8 cellular contexts compared by ENCODE assay signal in the genomic region with DNA sequence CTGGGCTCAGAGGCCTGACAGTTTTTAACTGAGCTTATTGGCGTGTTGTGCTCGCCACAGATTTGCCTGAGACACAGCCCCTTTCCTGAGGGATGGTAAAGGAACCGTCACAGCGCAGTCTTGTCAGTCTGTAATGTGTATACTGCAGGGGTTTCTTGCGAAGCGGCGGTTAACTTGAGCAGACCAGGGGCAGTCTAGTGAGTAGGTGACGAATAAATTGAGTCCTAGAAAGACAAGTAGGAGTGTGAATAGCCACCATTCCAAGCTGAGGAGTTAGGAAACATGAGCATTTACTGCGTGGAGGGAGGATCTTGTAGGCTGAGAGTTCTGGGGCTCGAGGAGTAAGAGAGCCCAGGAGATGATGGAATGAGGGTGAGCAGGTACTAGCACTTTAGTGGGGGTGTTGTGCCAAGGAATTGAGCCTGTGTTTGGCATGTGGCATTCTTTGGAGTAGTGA. TPM values are rescaled to one million over a fixed set of nuclear protein-coding genes. Genes with fewer than 3 reads are reported as not detected.
DNase-seq lines count a peak whose midpoint lies in the region; ATAC-seq and TF ChIP-seq lines count a peak whose summit lies in the region.

No MANE protein-coding gene starts in this region.

- peak overlapping the region; percentile 93 for H3K4me3 Mint-ChIP-seq in activated CD4-positive, alpha-beta memory T cell treated with anti-CD3 and anti-CD28 coated beads, Interleukin-2, amount 10 ng/mL, durations not matched to agents 7 days and 5 days

- POLR2A ChIA-PET in activated CD4-positive, alpha-beta memory T cell treated with anti-CD3 and anti-CD28 coated beads, Interleukin-2, amount 10 ng/mL, durations not matched to agents 7 days and 5 days (lab: Charles Lee), result interaction anchor here (1.0 to 16.0 kb wide), 14 partner anchors 8 to 392 kb away, joined by 3 to 396 read pairs (median 5); partner anchors contain the start of genes KLHL22 and TRMT2A

- no peak for ATAC-seq in GM18868 (IDR thresholded peaks at IDR 0.05; ENCODE audit: unreplicated experiment)

- peaks cover 38% of the 10 kb centered on the region for H3K36me3 Mint-ChIP-seq in activated CD4-positive, alpha-beta memory T cell treated with anti-CD3 and anti-CD28 coated beads, Interleukin-2, amount 10 ng/mL, durations not matched to agents 7 days and 5 days (ENCODE audit: low read depth)

- peaks cover 11% of the 10 kb centered on the region for H3F3A ChIP-seq in smooth muscle cell (ENCODE audit: low read depth)

- 28% methylated on average over 10 of the region's 10 CpGs for WGBS in smooth muscle cell (ENCODE audit: low lambda C conversion rate)

- no peaks in the 10 kb centered on the region for H3K27me3 Mint-ChIP-seq in activated CD4-positive, alpha-beta memory T cell treated with anti-CD3 and anti-CD28 coated beads, Interleukin-2, amount 10 ng/mL, durations not matched to agents 7 days and 5 days

- intact Hi-C loops in left ventricle myocardium inferior (cut with micrococcal nuclease), result no loop called here

- peak overlapping the region; percentile 100 for H3K9ac ChIP-seq in smooth muscle cell (ENCODE audit: low read depth)

- H3K27ac ChIP-seq in left ventricle myocardium inferior (replicated peaks), result peak overlapping the region; percentile 97
- H3K27ac ChIP-seq in smooth muscle cell (ENCODE audit: low read depth), result peak overlapping the region; percentile 100

- H4K20me1 ChIP-seq in smooth muscle cell (ENCODE audit: low read depth), result peaks cover 40% of the 10 kb centered on the region

- H3K36me3 ChIP-seq in left ventricle myocardium inferior (no peaks in the 10 kb centered on the region), smooth muscle cell (ENCODE audit: low read depth) (no peaks in the 10 kb centered on the region)

- H2AFZ ChIP-seq in smooth muscle cell (ENCODE audit: low read depth), result no peak overlapping the region

- H3K4me3 ChIP-seq in left ventricle myocardium inferior, result peak overlapping the region; percentile 99
- H3K4me3 ChIP-seq in smooth muscle cell, result peak overlapping the region; percentile 88

- DNase-seq in HK-2 (ENCODE audit: unreplicated experiment) (peak; percentile 20), left ventricle myocardium inferior (no peak), smooth muscle cell (lab: John Stamatoyannopoulos, UW; ENCODE audit: unreplicated experiment) (no peak), GM03348 (ENCODE audit: low spot score) (no peak), iPS-NIHi7 (ENCODE audit: extremely low spot score) (no peak)
- DNase-seq in activated CD4-positive, alpha-beta memory T cell treated with anti-CD3 and anti-CD28 coated beads, Interleukin-2, amount 10 ng/mL, durations not matched to agents 7 days and 5 days, result no peak
- no peak for DNase-seq in stimulated activated CD4-positive, alpha-beta T cell treated with anti-CD3 and anti-CD28 coated beads, Interleukin-2, amount 100 ng/mL, for 48 hours

- peaks cover 72% of the 10 kb centered on the region for H3K4me1 ChIP-seq in left ventricle myocardium inferior
- H3K4me1 ChIP-seq in smooth muscle cell (ENCODE audit: low read depth), result peaks cover 25% of the 10 kb centered on the region

- H3K27ac Mint-ChIP-seq in activated CD4-positive, alpha-beta memory T cell treated with anti-CD3 and anti-CD28 coated beads, Interleukin-2, amount 10 ng/mL, durations not matched to agents 7 days and 5 days, result peak overlapping the region; percentile 94

- CTCF ChIA-PET in activated CD4-positive, alpha-beta memory T cell treated with anti-CD3 and anti-CD28 coated beads, Interleukin-2, amount 10 ng/mL, durations not matched to agents 7 days and 5 days (lab: Charles Lee), result interaction anchor here (0.9 to 2.5 kb wide), 5 partner anchors 9 to 91 kb away, joined by 4 to 30 read pairs (median 5); no protein-coding TSS in a partner anchor

- H3K27me3 ChIP-seq in left ventricle myocardium inferior (ENCODE audit: low read depth) (no peaks in the 10 kb centered on the region), smooth muscle cell (ENCODE audit: low read depth) (no peaks in the 10 kb centered on the region)

- H3K79me2 ChIP-seq in smooth muscle cell (ENCODE audit: low read depth), result peaks cover 53% of the 10 kb centered on the region

- H3K9me3 ChIP-seq in left ventricle myocardium inferior (replicated peaks) (no peaks in the 10 kb centered on the region), smooth muscle cell (replicated peaks; ENCODE audit: low read depth) (no peaks in the 10 kb centered on the region)

- H3K4me1 Mint-ChIP-seq in activated CD4-positive, alpha-beta memory T cell treated with anti-CD3 and anti-CD28 coated beads, Interleukin-2, amount 10 ng/mL, durations not matched to agents 7 days and 5 days, result peaks cover 51% of the 10 kb centered on the region

- TF ChIP-seq CTCF in left ventricle myocardium inferior (IDR thresholded peaks at IDR 0.05; ENCODE audit: borderline replicate concordance) (no peak), smooth muscle cell (IDR thresholded peaks at IDR 0.05; ENCODE audit: borderline replicate concordance, insufficient read depth, poor library complexity, severe bottlenecking) (no peak)

- H3K9me3 Mint-ChIP-seq in activated CD4-positive, alpha-beta memory T cell treated with anti-CD3 and anti-CD28 coated beads, Interleukin-2, amount 10 ng/mL, durations not matched to agents 7 days and 5 days, result no peaks in the 10 kb centered on the region

- peak overlapping the region; percentile 91 for H3K4me2 ChIP-seq in smooth muscle cell

RNA-seq across cellular contexts. Expression of gene MED15, which starts 1.4 kb away (rescaled TPM):
- 100 to 1,000 TPM; 168 TPM for total RNA-seq in activated CD4-positive, alpha-beta memory T cell treated with anti-CD3 and anti-CD28 coated beads, Interleukin-2, amount 10 ng/mL, durations not matched to agents 7 days and 5 days
- total RNA-seq in left ventricle myocardium inferior (40.3 TPM), smooth muscle cell (25.3 and 29.2 TPM in 2 replicates)
- polyA plus RNA-seq in smooth muscle cell, result 70.5 and 78.5 TPM in 2 replicates

RNA-seq across cellular contexts. Expression of gene KLHL22, which starts 13.2 kb away (rescaled TPM):
- total RNA-seq in activated CD4-positive, alpha-beta memory T cell treated with anti-CD3 and anti-CD28 coated beads, Interleukin-2, amount 10 ng/mL, durations not matched to agents 7 days and 5 days, result 10 to 100 TPM; 31.1 to 32.8 TPM
- total RNA-seq in left ventricle myocardium inferior (16.1 TPM), smooth muscle cell (17.1 and 26.1 TPM in 2 replicates)
- polyA plus RNA-seq in smooth muscle cell, result 18.1 and 27.3 TPM in 2 replicates
